In genomic region chr13:95025116-95025515, GRCh38 we compare ENCODE assay signal across 2 cellular contexts.
TF ChIP-seq lines count a peak whose summit lies in the region.

No MANE protein-coding gene starts in this region.

TF ChIP-seq in HEK293, 187 proteins besides CTCF, POLR2A, EP300 and RAD21:
- TF ChIP-seq KLF9 (tag by site-specific recombination; IDR thresholded peaks at IDR 0.05; ENCODE audit: low read depth) (0 out of 2 replicates have a peak, but pooled peaks have one; percentile 36), ZNF274 (IDR thresholded peaks at IDR 0.05; ENCODE audit: low read length) (no peak), ZNF274 (tag by site-specific recombination; IDR thresholded peaks at IDR 0.05; ENCODE audit: borderline replicate concordance) (no peak)

TF ChIP-seq in H1, 55 proteins besides CTCF, POLR2A, EP300 and RAD21:
- TF ChIP-seq, protein P1, sequence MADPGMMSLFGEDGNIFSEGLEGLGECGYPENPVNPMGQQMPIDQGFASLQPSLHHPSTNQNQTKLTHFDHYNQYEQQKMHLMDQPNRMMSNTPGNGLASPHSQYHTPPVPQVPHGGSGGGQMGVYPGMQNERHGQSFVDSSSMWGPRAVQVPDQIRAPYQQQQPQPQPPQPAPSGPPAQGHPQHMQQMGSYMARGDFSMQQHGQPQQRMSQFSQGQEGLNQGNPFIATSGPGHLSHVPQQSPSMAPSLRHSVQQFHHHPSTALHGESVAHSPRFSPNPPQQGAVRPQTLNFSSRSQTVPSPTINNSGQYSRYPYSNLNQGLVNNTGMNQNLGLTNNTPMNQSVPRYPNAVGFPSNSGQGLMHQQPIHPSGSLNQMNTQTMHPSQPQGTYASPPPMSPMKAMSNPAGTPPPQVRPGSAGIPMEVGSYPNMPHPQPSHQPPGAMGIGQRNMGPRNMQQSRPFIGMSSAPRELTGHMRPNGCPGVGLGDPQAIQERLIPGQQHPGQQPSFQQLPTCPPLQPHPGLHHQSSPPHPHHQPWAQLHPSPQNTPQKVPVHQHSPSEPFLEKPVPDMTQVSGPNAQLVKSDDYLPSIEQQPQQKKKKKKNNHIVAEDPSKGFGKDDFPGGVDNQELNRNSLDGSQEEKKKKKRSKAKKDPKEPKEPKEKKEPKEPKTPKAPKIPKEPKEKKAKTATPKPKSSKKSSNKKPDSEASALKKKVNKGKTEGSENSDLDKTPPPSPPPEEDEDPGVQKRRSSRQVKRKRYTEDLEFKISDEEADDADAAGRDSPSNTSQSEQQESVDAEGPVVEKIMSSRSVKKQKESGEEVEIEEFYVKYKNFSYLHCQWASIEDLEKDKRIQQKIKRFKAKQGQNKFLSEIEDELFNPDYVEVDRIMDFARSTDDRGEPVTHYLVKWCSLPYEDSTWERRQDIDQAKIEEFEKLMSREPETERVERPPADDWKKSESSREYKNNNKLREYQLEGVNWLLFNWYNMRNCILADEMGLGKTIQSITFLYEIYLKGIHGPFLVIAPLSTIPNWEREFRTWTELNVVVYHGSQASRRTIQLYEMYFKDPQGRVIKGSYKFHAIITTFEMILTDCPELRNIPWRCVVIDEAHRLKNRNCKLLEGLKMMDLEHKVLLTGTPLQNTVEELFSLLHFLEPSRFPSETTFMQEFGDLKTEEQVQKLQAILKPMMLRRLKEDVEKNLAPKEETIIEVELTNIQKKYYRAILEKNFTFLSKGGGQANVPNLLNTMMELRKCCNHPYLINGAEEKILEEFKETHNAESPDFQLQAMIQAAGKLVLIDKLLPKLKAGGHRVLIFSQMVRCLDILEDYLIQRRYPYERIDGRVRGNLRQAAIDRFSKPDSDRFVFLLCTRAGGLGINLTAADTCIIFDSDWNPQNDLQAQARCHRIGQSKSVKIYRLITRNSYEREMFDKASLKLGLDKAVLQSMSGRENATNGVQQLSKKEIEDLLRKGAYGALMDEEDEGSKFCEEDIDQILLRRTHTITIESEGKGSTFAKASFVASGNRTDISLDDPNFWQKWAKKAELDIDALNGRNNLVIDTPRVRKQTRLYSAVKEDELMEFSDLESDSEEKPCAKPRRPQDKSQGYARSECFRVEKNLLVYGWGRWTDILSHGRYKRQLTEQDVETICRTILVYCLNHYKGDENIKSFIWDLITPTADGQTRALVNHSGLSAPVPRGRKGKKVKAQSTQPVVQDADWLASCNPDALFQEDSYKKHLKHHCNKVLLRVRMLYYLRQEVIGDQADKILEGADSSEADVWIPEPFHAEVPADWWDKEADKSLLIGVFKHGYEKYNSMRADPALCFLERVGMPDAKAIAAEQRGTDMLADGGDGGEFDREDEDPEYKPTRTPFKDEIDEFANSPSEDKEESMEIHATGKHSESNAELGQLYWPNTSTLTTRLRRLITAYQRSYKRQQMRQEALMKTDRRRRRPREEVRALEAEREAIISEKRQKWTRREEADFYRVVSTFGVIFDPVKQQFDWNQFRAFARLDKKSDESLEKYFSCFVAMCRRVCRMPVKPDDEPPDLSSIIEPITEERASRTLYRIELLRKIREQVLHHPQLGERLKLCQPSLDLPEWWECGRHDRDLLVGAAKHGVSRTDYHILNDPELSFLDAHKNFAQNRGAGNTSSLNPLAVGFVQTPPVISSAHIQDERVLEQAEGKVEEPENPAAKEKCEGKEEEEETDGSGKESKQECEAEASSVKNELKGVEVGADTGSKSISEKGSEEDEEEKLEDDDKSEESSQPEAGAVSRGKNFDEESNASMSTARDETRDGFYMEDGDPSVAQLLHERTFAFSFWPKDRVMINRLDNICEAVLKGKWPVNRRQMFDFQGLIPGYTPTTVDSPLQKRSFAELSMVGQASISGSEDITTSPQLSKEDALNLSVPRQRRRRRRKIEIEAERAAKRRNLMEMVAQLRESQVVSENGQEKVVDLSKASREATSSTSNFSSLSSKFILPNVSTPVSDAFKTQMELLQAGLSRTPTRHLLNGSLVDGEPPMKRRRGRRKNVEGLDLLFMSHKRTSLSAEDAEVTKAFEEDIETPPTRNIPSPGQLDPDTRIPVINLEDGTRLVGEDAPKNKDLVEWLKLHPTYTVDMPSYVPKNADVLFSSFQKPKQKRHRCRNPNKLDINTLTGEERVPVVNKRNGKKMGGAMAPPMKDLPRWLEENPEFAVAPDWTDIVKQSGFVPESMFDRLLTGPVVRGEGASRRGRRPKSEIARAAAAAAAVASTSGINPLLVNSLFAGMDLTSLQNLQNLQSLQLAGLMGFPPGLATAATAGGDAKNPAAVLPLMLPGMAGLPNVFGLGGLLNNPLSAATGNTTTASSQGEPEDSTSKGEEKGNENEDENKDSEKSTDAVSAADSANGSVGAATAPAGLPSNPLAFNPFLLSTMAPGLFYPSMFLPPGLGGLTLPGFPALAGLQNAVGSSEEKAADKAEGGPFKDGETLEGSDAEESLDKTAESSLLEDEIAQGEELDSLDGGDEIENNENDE (IDR thresholded peaks at IDR 0.05; ENCODE audit: insufficient replicate concordance, low read length) = no peak
- TF ChIP-seq CREB1 (IDR thresholded peaks at IDR 0.05) = no peak
- no peak for TF ChIP-seq YY1 (IDR thresholded peaks at IDR 0.05; ENCODE audit: low read depth, low read length)
- TF ChIP-seq BCL11A (IDR thresholded peaks at IDR 0.05; ENCODE audit: low read depth in 2 of 2, low read length in 2 of 2) = no peak
- no peak for TF ChIP-seq EGR1 (IDR thresholded peaks at IDR 0.05; ENCODE audit: borderline replicate concordance, low read depth, low read length)
- TF ChIP-seq KDM1A (IDR thresholded peaks at IDR 0.05; ENCODE audit: borderline replicate concordance, low read length) = no peak
- TF ChIP-seq SUZ12 (IDR thresholded peaks at IDR 0.05; ENCODE audit: low read length) = no peak
- TF ChIP-seq HDAC2 (IDR thresholded peaks at IDR 0.05; ENCODE audit: borderline replicate concordance in 1 of 2, low read depth in 2 of 2, low read length in 2 of 2) = no peak
